Comparison of ENCODE assay signal across 21 cellular contexts in the genomic region with DNA sequence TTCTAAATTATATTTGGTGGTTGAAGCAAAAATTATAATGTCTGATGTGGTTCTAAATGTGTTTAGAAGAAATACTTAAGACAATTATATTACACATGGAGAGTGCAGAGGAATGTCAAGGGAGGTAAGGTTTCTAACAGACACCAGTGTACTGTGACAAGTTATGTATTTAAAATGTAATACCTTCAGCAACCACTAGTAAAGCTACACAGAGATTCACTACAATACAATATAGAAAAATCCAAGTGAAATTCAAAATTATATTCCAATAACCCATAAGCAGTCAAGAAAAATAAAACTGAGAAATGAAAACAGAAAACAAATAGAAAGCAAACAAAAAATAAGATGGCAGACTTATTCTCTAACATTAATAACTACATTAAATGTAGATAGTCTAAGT.
DNase-seq lines count a peak whose midpoint lies in the region; ATAC-seq, FAIRE-seq and TF ChIP-seq lines count a peak whose summit lies in the region.
"Had no signal": no experiment of that assay in that cellular context is flagged by ENCODE, and none has a peak within 500 bp of the region (broad histone marks: within the 10 kb centered on the region; RNA-seq: fewer than 3 reads in every experiment).

No MANE protein-coding gene starts in this region.

- no peak overlapping the region for H3K4me2 ChIP-seq in PC-9

- H3K36me3 ChIP-seq in PC-9 (ENCODE audit: low read depth), result no peaks in the 10 kb centered on the region
- H3K36me3 ChIP-seq: ascending aorta, left lung had no signal

- H3K4me3 ChIP-seq in PC-9, result no peak overlapping the region
- H3K4me3 ChIP-seq: ascending aorta, left lung, skin epidermis, testis had no signal

- no peaks in the 10 kb centered on the region for H3K9me2 ChIP-seq in PC-9 (ENCODE audit: insufficient read depth)

- no peak overlapping the region for H2AFZ ChIP-seq in PC-9

- no peaks in the 10 kb centered on the region for H3K4me1 ChIP-seq in PC-9 (replicated peaks; ENCODE audit: insufficient read depth)
- H3K4me1 ChIP-seq: ascending aorta, left lung, testis had no signal

- TF ChIP-seq CTCF in PC-9 (conservative IDR thresholded peaks at IDR 0.05), result peak; percentile 27; the same call in 1 of the 2 replicates
- no peak for TF ChIP-seq CTCF in D721Med (IDR thresholded peaks at IDR 0.05; ENCODE audit: insufficient read depth, missing control alignments)

- H3F3A ChIP-seq in PC-9 (ENCODE audit: insufficient read depth, low read depth), result no peaks in the 10 kb centered on the region

- no peaks in the 10 kb centered on the region for H3K27me3 ChIP-seq in PC-9 (ENCODE audit: insufficient read depth, low read depth)
- H3K27me3 ChIP-seq: ascending aorta, left lung, testis had no signal

- H3K27ac ChIP-seq in PC-9, result no peak overlapping the region
- H3K27ac ChIP-seq: ascending aorta, HL-60, left lung, RWPE1, skin epidermis, testis had no signal

- DNase-seq in PC-9 (no peak), kidney glomerular epithelial cell (lab: John Stamatoyannopoulos, UW) (peak; percentile 0), D721Med (ENCODE audit: insufficient read length, low spot score) (no peak)
- DNase-seq: activated CD4-positive, alpha-beta T cell treated with anti-CD3 and anti-CD28 coated beads, Interleukin-2, amount 50 U/mL, for 4 hours; activated naive CD4-positive, alpha-beta T cell treated with anti-CD3 and anti-CD28 coated beads for 36 hours; activated T-cell treated with anti-CD3 and anti-CD28 coated beads for 4 hours; GDM1; left lung; NCI-H774; T-cell; testis had no signal

- no peaks in the 10 kb centered on the region for H3K79me2 ChIP-seq in PC-9 (ENCODE audit: low read depth)

- POLR2A ChIA-PET in PC-9 (lab: Charles Lee; ENCODE audit: unreplicated experiment), result no interaction called here

- H3K9me3 ChIP-seq in PC-9 (ENCODE audit: insufficient read depth, low read depth), result no peaks in the 10 kb centered on the region
- H3K9me3 ChIP-seq: ascending aorta, left lung, testis had no signal

- BruUV-seq in PC-9 (replicated peaks; lab: Mats Ljungman, UMichigan), result no TSS peak

- no peak for FAIRE-seq in D721Med (lab: Jason Lieb, UNC)
- FAIRE-seq: GM12891 had no signal

- peak; percentile 61 for ATAC-seq in GM18502 (IDR thresholded peaks at IDR 0.05; ENCODE audit: poor library complexity, unreplicated experiment)
- peak; percentile 72 for ATAC-seq in HG02981 (IDR thresholded peaks at IDR 0.05; ENCODE audit: unreplicated experiment)
- ATAC-seq in HG03045 (IDR thresholded peaks at IDR 0.05; ENCODE audit: unreplicated experiment), result no peak
- no peak for ATAC-seq in esophagus mucosa
- no peak for ATAC-seq in HG03565 (IDR thresholded peaks at IDR 0.05; ENCODE audit: unreplicated experiment)
- ATAC-seq: left lung, T-cell had no signal

- intact Hi-C loops in PC-9 (cut with micrococcal nuclease; ENCODE audit: unreplicated experiment), result no loop called here

- H4K20me1 ChIP-seq in PC-9 (ENCODE audit: insufficient read depth), result no peaks in the 10 kb centered on the region

- CTCF ChIA-PET in PC-9 (lab: Charles Lee), result no interaction called here

Comparison
In these comparisons a context has a peak if more than half of its experiments do, and no peak if none do; other contexts are left out.
1. ATAC-seq: peak in GM18502 (single experiment) and HG02981 (single experiment); none in HG03045 (single experiment), esophagus mucosa (single experiment) and HG03565 (single experiment).